ENCODE assay signal across 8 cellular contexts in genomic region chr14:76924363-76925151, GRCh38.
A peak's percentile ranks its signal among the peaks of the same experiment; 100 is the strongest.
DNase-seq lines count a peak whose midpoint lies in the region; ATAC-seq and TF ChIP-seq lines count a peak whose summit lies in the region.

No MANE protein-coding gene starts in this region.

- TF ChIP-seq CTCF in cardiac fibroblast (IDR thresholded peaks at IDR 0.05; ENCODE audit: low read depth, low read length) (no peak), osteoblast (IDR thresholded peaks at IDR 0.05; ENCODE audit: extremely low read depth, low read depth, low read length) (no peak)

- peak overlapping the region; percentile 18 for H3K4me3 ChIP-seq in HUES48 (ENCODE audit: low read depth, low read length)
- H3K4me3 ChIP-seq in cardiac fibroblast (replicated peaks in 1 of 2; ENCODE audit: low read depth in 2 of 2, low read length in 2 of 2) = no peak overlapping the region
- no peak overlapping the region for H3K4me3 ChIP-seq in osteoblast (ENCODE audit: insufficient read depth, low read length)

- peak overlapping the region; percentile 11; the same call in 1 of the 2 replicates for H3K9ac ChIP-seq in HUES48 (ENCODE audit: low read depth, low read length)

- H4K20me1 ChIP-seq in osteoblast (ENCODE audit: insufficient read depth, low read length) = no peaks in the 10 kb centered on the region

- H3K79me2 ChIP-seq in osteoblast (ENCODE audit: insufficient read depth, low read length) = no peaks in the 10 kb centered on the region

- H3K27me3 ChIP-seq in HUES48 (ENCODE audit: control insufficient read depth, insufficient read depth, low read length) = no peaks in the 10 kb centered on the region
- H3K27me3 ChIP-seq in osteoblast (ENCODE audit: insufficient read depth, low read length) = no peaks in the 10 kb centered on the region

- no peaks in the 10 kb centered on the region for H3K36me3 ChIP-seq in HUES48 (ENCODE audit: control insufficient read depth, insufficient read depth, low read length)
- H3K36me3 ChIP-seq in osteoblast (ENCODE audit: insufficient read depth, low read length) = no peaks in the 10 kb centered on the region

- DNase-seq in NCI-H446 treated with DMSO at 0.1 percent for 48 hours (lab: John Stamatoyannopoulos, UW) (peak; percentile 38), cardiac fibroblast (ENCODE audit: low read depth in 2 of 2) (peak; percentile 12 to 56), osteoblast (ENCODE audit: insufficient read length, low spot score, missing footprints) (peak; percentile 80), NOMO-1 (lab: John Stamatoyannopoulos, UW; ENCODE audit: unreplicated experiment in 2 of 2) (no peak), D341Med (ENCODE audit: low spot score) (no peak), left lobe of liver (ENCODE audit: low spot score) (no peak), HUDEP-2 (lab: John Stamatoyannopoulos, UW; ENCODE audit: unreplicated experiment in 76 of 76) (no peak)

- H3K4me2 ChIP-seq in osteoblast (ENCODE audit: insufficient read depth, low read length) = no peak overlapping the region

- H3K9me3 ChIP-seq in HUES48 (ENCODE audit: control insufficient read depth, insufficient read depth, low read length) = no peaks in the 10 kb centered on the region
- no peaks in the 10 kb centered on the region for H3K9me3 ChIP-seq in osteoblast (ENCODE audit: low read depth, low read length)

- H2AFZ ChIP-seq in osteoblast (ENCODE audit: low read length) = no peak overlapping the region

- H3K4me1 ChIP-seq in HUES48 (ENCODE audit: control insufficient read depth, insufficient read depth, low read length) (peaks cover 51% of the 10 kb centered on the region), osteoblast (ENCODE audit: insufficient read depth, low read length) (peaks cover 31% of the 10 kb centered on the region)

- ATAC-seq in left lobe of liver = no peak

- H3K27ac ChIP-seq in HUES48 (ENCODE audit: low read depth, low read length) (peak overlapping the region; percentile 70), osteoblast (ENCODE audit: low read depth, low read length) (no peak overlapping the region)

Comparison
In these comparisons a context has a peak if more than half of its experiments do, and no peak if none do; other contexts are left out.
1. DNase-seq: peak in NCI-H446 treated with DMSO at 0.1 percent for 48 hours (single experiment), cardiac fibroblast (2 of 2) and osteoblast (single experiment); none in NOMO-1 (0 of 2), D341Med (single experiment), left lobe of liver (single experiment) and HUDEP-2 (0 of 76).